ENCODE assay signal across 9 cellular contexts in the genomic region with DNA sequence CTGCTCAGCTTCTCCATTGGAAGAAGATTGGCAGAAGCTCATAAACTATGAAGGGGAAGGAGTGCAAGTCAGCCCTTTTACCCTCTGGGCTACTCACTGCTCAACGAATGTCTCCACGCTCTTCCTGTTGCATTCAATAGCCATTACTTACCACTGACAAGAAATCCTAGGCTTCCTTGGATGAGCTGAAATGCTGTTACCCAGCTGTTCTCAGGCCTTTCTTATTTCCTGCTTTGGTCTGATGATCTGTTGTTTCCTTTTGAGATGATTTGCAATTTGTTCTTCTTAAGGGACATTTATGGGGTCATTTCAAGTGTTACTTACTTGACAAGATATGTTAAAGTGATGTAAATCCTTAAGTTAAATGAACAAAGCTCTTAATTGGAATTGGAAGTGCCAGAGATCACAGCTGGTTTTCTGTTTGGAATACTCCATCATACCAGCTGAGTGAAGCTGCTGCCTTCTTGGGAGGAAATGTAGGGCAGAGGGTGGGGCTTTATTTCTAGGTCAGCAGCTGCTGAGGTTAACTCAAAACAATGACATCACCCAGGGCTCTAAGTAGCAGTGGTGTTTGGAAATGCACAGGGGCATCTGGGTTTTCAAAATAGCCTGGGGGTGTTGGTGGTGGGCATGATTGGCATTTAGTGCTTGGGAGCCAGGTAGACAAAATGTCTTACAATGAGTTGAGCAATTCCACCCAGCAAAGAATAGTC.
DNase-seq lines count a peak whose midpoint lies in the region; ATAC-seq and TF ChIP-seq lines count a peak whose summit lies in the region.
"Had no signal": no experiment of that assay in that cellular context is flagged by ENCODE, and none has a peak within 500 bp of the region (broad histone marks: within the 10 kb centered on the region; RNA-seq: fewer than 3 reads in every experiment).

No MANE protein-coding gene starts in this region.

- peaks cover 14% of the 10 kb centered on the region for H3K27me3 Mint-ChIP-seq in Calu3 (ENCODE audit: unreplicated experiment)

- ATAC-seq in lower lobe of right lung (peak; percentile 86), GM19467 (IDR thresholded peaks at IDR 0.05; ENCODE audit: unreplicated experiment) (no peak)

- H3K36me3 Mint-ChIP-seq in Calu3 (ENCODE audit: insufficient read depth, unreplicated experiment): no peaks in the 10 kb centered on the region

- no peak overlapping the region for H3K4me3 ChIP-seq in mammary epithelial cell (replicated peaks in 1 of 3; ENCODE audit: insufficient read depth in 1 of 3, low read depth in 2 of 3, low read length in 3 of 3)
- no peak overlapping the region for H3K4me3 ChIP-seq in lower lobe of right lung

- H3K79me2 ChIP-seq in mammary epithelial cell (ENCODE audit: insufficient read depth, low read length): no peaks in the 10 kb centered on the region

- H3K9me3 ChIP-seq in mammary epithelial cell (replicated peaks; ENCODE audit: insufficient read depth, low read length): no peaks in the 10 kb centered on the region
- H3K9me3 ChIP-seq in lower lobe of right lung: no peaks in the 10 kb centered on the region

- H4K20me1 ChIP-seq in mammary epithelial cell (ENCODE audit: insufficient read depth, low read length): no peaks in the 10 kb centered on the region

- 35% methylated on average over 2 of the region's 2 CpGs for WGBS in mammary epithelial cell (ENCODE audit: low coverage, missing lambda C conversion rate)

- CTCF ChIA-PET in mammary epithelial cell (lab: Charles Lee; ENCODE audit: low non-redundant PET): no interaction called here
- CTCF ChIA-PET in Calu3 (lab: Charles Lee): no interaction called here

- H3K27me3 ChIP-seq in mammary epithelial cell (ENCODE audit: insufficient read depth, low read length): no peaks in the 10 kb centered on the region
- no peaks in the 10 kb centered on the region for H3K27me3 ChIP-seq in lower lobe of right lung (ENCODE audit: low read depth)

- peak overlapping the region; percentile 9 for H2AFZ ChIP-seq in mammary epithelial cell (ENCODE audit: low read depth, low read length)

- dilution Hi-C loops in mammary epithelial cell (cut with HindIII; ENCODE audit: low sequenced_read_pairs): no loop called here

- no peak overlapping the region for H3K4me2 ChIP-seq in mammary epithelial cell (ENCODE audit: insufficient read depth, low read depth, low read length)

- intact Hi-C loops in mammary epithelial cell (cut with micrococcal nuclease) (no loop called here), lower lobe of right lung (cut with DNase I) (no loop called here), posterior cingulate gyrus (cut with DNase I) (no loop called here), Calu3 (cut with micrococcal nuclease; ENCODE audit: unreplicated experiment) (loop anchor here (10.0 kb wide), 5 partner anchors 175 to 435 kb away; a partner anchor contains a TSS)

- peaks cover 14% of the 10 kb centered on the region for H3K4me1 Mint-ChIP-seq in Calu3 (ENCODE audit: low read depth, unreplicated experiment)

- H3K36me3 ChIP-seq in mammary epithelial cell (ENCODE audit: insufficient read depth, low read length) (no peaks in the 10 kb centered on the region), lower lobe of right lung (no peaks in the 10 kb centered on the region)

- in situ Hi-C loops in mammary epithelial cell (cut with MboI; ENCODE audit: low sequenced_read_pairs in 2 of 2): loop anchor here (10.0 to 25.0 kb wide), 5 partner anchors 215 to 1277 kb away; a partner anchor contains a TSS

- BruUV-seq in mammary epithelial cell (replicated peaks; lab: Mats Ljungman, UMichigan): no TSS peak
- no TSS peak for BruUV-seq in Calu3 (replicated peaks; lab: Mats Ljungman, UMichigan)

- DNase-seq in stimulated activated CD8-positive, alpha-beta memory T cell treated with anti-CD3 and anti-CD28 coated beads, Interleukin-12 subunit alpha, Interleukin-12 subunit beta, amount 100 ng/mL, for 1 hour (ENCODE audit: low read depth): peak; percentile 18
- no peak for DNase-seq in stimulated activated CD8-positive, alpha-beta memory T cell treated with anti-CD3 and anti-CD28 coated beads, Interleukin-4, amount 100 ng/mL, for 48 hours
- DNase-seq in mammary epithelial cell (peak; percentile 35), lower lobe of right lung (no peak), posterior cingulate gyrus (no peak), DMS153 treated with DMSO at 0.1 percent for 48 hours (lab: John Stamatoyannopoulos, UW; ENCODE audit: unreplicated experiment) (no peak), Calu3 (no peak)

- no peak overlapping the region for H3K9ac ChIP-seq in mammary epithelial cell (ENCODE audit: insufficient read depth, low read length)

- H3K9me3 Mint-ChIP-seq in Calu3 (ENCODE audit: low read depth, unreplicated experiment): no peaks in the 10 kb centered on the region

- no peaks in the 10 kb centered on the region for H3K4me1 ChIP-seq in mammary epithelial cell (ENCODE audit: insufficient read depth, low read length)
- H3K4me1 ChIP-seq in lower lobe of right lung: peaks cover 21% of the 10 kb centered on the region

- no peak for TF ChIP-seq CTCF in mammary epithelial cell (conservative IDR thresholded peaks at IDR 0.05 in 1 of 2, IDR thresholded peaks at IDR 0.05 in 1 of 2; ENCODE audit: extremely low read depth in 1 of 2, insufficient read depth in 1 of 2, low read depth in 1 of 2, low read length in 2 of 2)
- TF ChIP-seq CTCF in lower lobe of right lung (IDR thresholded peaks at IDR 0.05): no peak
- TF ChIP-seq CTCF in Calu3 (IDR thresholded peaks at IDR 0.05; ENCODE audit: unreplicated experiment): no peak

- no peak overlapping the region for H3K27ac Mint-ChIP-seq in Calu3 (ENCODE audit: unreplicated experiment)

- H3K27ac ChIP-seq in mammary epithelial cell (ENCODE audit: insufficient read depth, low read depth, low read length): no peak overlapping the region
- peak overlapping the region; percentile 61 for H3K27ac ChIP-seq in lower lobe of right lung
- H3K27ac ChIP-seq: VCaP had no signal

- H3K4me3 Mint-ChIP-seq in Calu3 (ENCODE audit: low read depth, unreplicated experiment): no peak overlapping the region

Comparison
In these comparisons a context has a peak if more than half of its experiments do, and no peak if none do; other contexts are left out.
1. DNase-seq: peak in stimulated activated CD8-positive, alpha-beta memory T cell treated with anti-CD3 and anti-CD28 coated beads, Interleukin-12 subunit alpha, Interleukin-12 subunit beta, amount 100 ng/mL, for 1 hour (single experiment) and mammary epithelial cell (single experiment); none in stimulated activated CD8-positive, alpha-beta memory T cell treated with anti-CD3 and anti-CD28 coated beads, Interleukin-4, amount 100 ng/mL, for 48 hours (single experiment), lower lobe of right lung (single experiment), posterior cingulate gyrus (0 of 10), DMS153 treated with DMSO at 0.1 percent for 48 hours (single experiment) and Calu3 (single experiment).